10 cellular contexts compared by ENCODE assay signal in the genomic region with DNA sequence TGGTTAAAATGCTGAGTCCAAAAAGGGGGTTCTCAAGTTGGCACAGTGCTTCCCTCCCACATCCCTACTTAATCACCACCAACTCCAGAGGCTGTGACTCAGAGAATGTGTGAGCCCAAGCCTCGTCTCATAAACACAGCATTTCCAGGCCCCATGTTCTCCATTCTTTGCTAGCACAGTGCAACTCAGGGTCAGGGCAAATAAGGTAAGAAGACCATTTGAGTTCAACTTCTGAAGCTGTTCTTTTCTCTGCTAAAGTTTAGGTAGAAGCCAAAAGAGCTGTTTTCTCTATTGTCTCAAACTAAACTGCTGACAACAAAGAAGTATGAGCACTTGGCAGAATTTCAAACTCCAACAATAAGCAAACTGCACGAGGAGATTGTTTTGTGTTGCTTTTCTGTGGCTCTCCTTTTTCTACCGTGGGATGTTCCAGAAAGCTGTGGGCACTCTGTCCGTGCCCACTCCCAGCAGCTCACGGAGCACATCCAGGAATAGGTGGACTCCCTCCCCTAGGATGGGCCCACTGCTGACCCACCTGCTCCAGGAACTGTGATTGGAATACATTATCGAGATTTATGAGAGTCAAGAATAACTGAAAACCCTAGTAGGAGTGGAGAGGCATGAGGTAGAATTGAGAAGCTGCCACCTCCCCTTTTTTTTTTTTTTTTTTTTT.
DNase-seq lines count a peak whose midpoint lies in the region; ATAC-seq and TF ChIP-seq lines count a peak whose summit lies in the region.
"Had no signal": no experiment of that assay in that cellular context is flagged by ENCODE, and none has a peak within 500 bp of the region (broad histone marks: within the 10 kb centered on the region; RNA-seq: fewer than 3 reads in every experiment).

No MANE protein-coding gene starts in this region.

- in situ Hi-C loops in HAP-1 (cut with MboI; ENCODE audit: low sequenced_read_pairs) = no loop called here

- H3K4me2 ChIP-seq in hepatocyte = no peak overlapping the region
- H3K4me2 ChIP-seq in PC-9 = no peak overlapping the region

- no peaks in the 10 kb centered on the region for H3F3A ChIP-seq in PC-9 (ENCODE audit: insufficient read depth, low read depth)

- H3K9me3 ChIP-seq in HAP-1 = no peaks in the 10 kb centered on the region; the same call in 1 of the 2 replicates
- no peaks in the 10 kb centered on the region for H3K9me3 ChIP-seq in hepatocyte (ENCODE audit: low read depth)
- H3K9me3 ChIP-seq in PC-9 (ENCODE audit: insufficient read depth, low read depth) = no peaks in the 10 kb centered on the region

- no peak overlapping the region for H3K4me3 ChIP-seq in HAP-1
- H3K4me3 ChIP-seq in hepatocyte = no peak overlapping the region
- H3K4me3 ChIP-seq in PC-9 = no peak overlapping the region

- TF ChIP-seq CTCF in hepatocyte (IDR thresholded peaks at IDR 0.05; ENCODE audit: poor library complexity) (no peak), PC-9 (conservative IDR thresholded peaks at IDR 0.05) (no peak)

- 62% methylated on average over 6 of the region's 6 CpGs for WGBS in hepatocyte (ENCODE audit: low lambda C conversion rate, missing lambda C conversion rate)

- H3K27me3 ChIP-seq in HAP-1 (ENCODE audit: low read depth) (no peaks in the 10 kb centered on the region), hepatocyte (no peaks in the 10 kb centered on the region), PC-9 (ENCODE audit: insufficient read depth, low read depth) (no peaks in the 10 kb centered on the region)

- intact Hi-C loops in PC-9 (cut with micrococcal nuclease; ENCODE audit: unreplicated experiment) = no loop called here

- DNase-seq in HAP-1 (ENCODE audit: low spot score in 2 of 2) (peak; percentile 25 to 30), hepatocyte (ENCODE audit: low spot score) (peak; percentile 54), COLO668 (lab: John Stamatoyannopoulos, UW; ENCODE audit: unreplicated experiment) (no peak), NCI-H2081 (lab: John Stamatoyannopoulos, UW) (no peak), PC-9 (no peak)
- DNase-seq in stimulated activated CD4-positive, alpha-beta T cell treated with anti-CD3 and anti-CD28 coated beads, Interleukin-4, amount 100 ng/mL, for 24 hours = peak; percentile 19
- DNase-seq: NCI-H187 had no signal

- BruUV-seq in PC-9 (replicated peaks; lab: Mats Ljungman, UMichigan) = no TSS peak

- H4K20me1 ChIP-seq in hepatocyte (ENCODE audit: insufficient read depth, poor library complexity, severe bottlenecking) = no peaks in the 10 kb centered on the region
- H4K20me1 ChIP-seq in PC-9 (ENCODE audit: insufficient read depth) = no peaks in the 10 kb centered on the region

- H3K9me2 ChIP-seq in hepatocyte (replicated peaks; ENCODE audit: insufficient read depth) (no peaks in the 10 kb centered on the region), PC-9 (ENCODE audit: insufficient read depth) (no peaks in the 10 kb centered on the region)

- no peaks in the 10 kb centered on the region for H3K36me3 ChIP-seq in HAP-1 (replicated peaks)
- no peaks in the 10 kb centered on the region for H3K36me3 ChIP-seq in hepatocyte (replicated peaks; ENCODE audit: insufficient read depth, low read depth)
- H3K36me3 ChIP-seq in PC-9 (ENCODE audit: low read depth) = no peaks in the 10 kb centered on the region

- H3K79me2 ChIP-seq in hepatocyte (no peaks in the 10 kb centered on the region), PC-9 (ENCODE audit: low read depth) (no peaks in the 10 kb centered on the region)
- H3K79me2 ChIP-seq: parathyroid adenoma had no signal

- H3K27ac ChIP-seq in angular gyrus (ENCODE audit: low read depth, low read length) (peak overlapping the region; percentile 85), hepatocyte (no peak overlapping the region), PC-9 (no peak overlapping the region)
- H3K27ac ChIP-seq: parathyroid adenoma had no signal

- no peak overlapping the region for H2AFZ ChIP-seq in hepatocyte
- H2AFZ ChIP-seq in PC-9 = no peak overlapping the region
- H2AFZ ChIP-seq: parathyroid adenoma had no signal

- H3K4me1 ChIP-seq in HAP-1 = peaks cover 26% of the 10 kb centered on the region
- H3K4me1 ChIP-seq in hepatocyte (ENCODE audit: insufficient read depth) = peaks cover 5% of the 10 kb centered on the region
- no peaks in the 10 kb centered on the region for H3K4me1 ChIP-seq in PC-9 (replicated peaks; ENCODE audit: insufficient read depth)
- H3K4me1 ChIP-seq: parathyroid adenoma had no signal

- POLR2A ChIA-PET in PC-9 (lab: Charles Lee; ENCODE audit: unreplicated experiment) = no interaction called here

- ATAC-seq in GM18907 (IDR thresholded peaks at IDR 0.05; ENCODE audit: unreplicated experiment) = no peak

- CTCF ChIA-PET in PC-9 (lab: Charles Lee) = no interaction called here

Comparison
In these comparisons a context has a peak if more than half of its experiments do, and no peak if none do; other contexts are left out.
1. DNase-seq: peak in HAP-1 (2 of 2), hepatocyte (single experiment) and stimulated activated CD4-positive, alpha-beta T cell treated with anti-CD3 and anti-CD28 coated beads, Interleukin-4, amount 100 ng/mL, for 24 hours (single experiment); none in COLO668 (single experiment), NCI-H2081 (0 of 2) and PC-9 (0 of 2).